In genomic region chr19:53868892-53869804, GRCh38 we compare ENCODE assay signal across 8 cellular contexts. TPM values are rescaled to one million over a fixed set of nuclear protein-coding genes. Genes with fewer than 3 reads are reported as not detected.
DNase-seq lines count a peak whose midpoint lies in the region; ATAC-seq and TF ChIP-seq lines count a peak whose summit lies in the region.

No MANE protein-coding gene starts in this region.

- H3K27ac ChIP-seq in HUES6 (ENCODE audit: low read depth, low read length) = peak overlapping the region; percentile 99
- H3K27ac ChIP-seq in right cardiac atrium (ENCODE audit: low read length) = peak overlapping the region; percentile 100
- H3K27ac ChIP-seq in rectal smooth muscle tissue (ENCODE audit: low read depth, low read length) = peak overlapping the region; percentile 93
- peak overlapping the region; percentile 95 for H3K27ac ChIP-seq in vagina

- H3K9me3 ChIP-seq in HUES6 (ENCODE audit: control insufficient read depth, insufficient read depth, low read depth, low read length) (no peaks in the 10 kb centered on the region), right cardiac atrium (ENCODE audit: control insufficient read depth, low read length) (no peaks in the 10 kb centered on the region), vagina (no peaks in the 10 kb centered on the region)

- intact Hi-C loops in right cardiac atrium (cut with DNase I) = no loop called here
- intact Hi-C loops in vagina (cut with DNase I) = no loop called here

- peak in 1 of 3 experiments; percentile 34 for TF ChIP-seq CTCF in vagina (IDR thresholded peaks at IDR 0.05)

- H3K4me1 ChIP-seq in HUES6 (ENCODE audit: control insufficient read depth, insufficient read depth, low read length) = peaks cover 6% of the 10 kb centered on the region
- peaks cover 7% of the 10 kb centered on the region for H3K4me1 ChIP-seq in right cardiac atrium (ENCODE audit: control insufficient read depth, insufficient read depth, low read length)
- H3K4me1 ChIP-seq in rectal smooth muscle tissue (ENCODE audit: control insufficient read depth, insufficient read depth, low read length) = peaks cover 26% of the 10 kb centered on the region
- peaks cover 65% of the 10 kb centered on the region for H3K4me1 ChIP-seq in vagina

- DNase-seq in AG08395 (ENCODE audit: low spot score) (peak; percentile 80), T-helper 22 cell (ENCODE audit: low read depth) (peak; percentile 88), anterior cingulate cortex (lab: John Stamatoyannopoulos, UW) (peak in 48 of 58 donors; percentile 10 to 77 (median 50)), right cardiac atrium (peak; percentile 95 to 97 (median 96)), vagina (ENCODE audit: extremely low spot score in 2 of 2) (peak in 1 of 2 donors; percentile 95)

- H3K36me3 ChIP-seq in HUES6 (ENCODE audit: control insufficient read depth, insufficient read depth, low read length) = peaks cover 33% of the 10 kb centered on the region
- peaks cover 10% of the 10 kb centered on the region for H3K36me3 ChIP-seq in rectal smooth muscle tissue (ENCODE audit: control insufficient read depth, insufficient read depth, low read length)
- H3K36me3 ChIP-seq in vagina = peaks cover 0 to 10% of the 10 kb centered on the region in 2 donors

- H3K27me3 ChIP-seq in HUES6 (ENCODE audit: control insufficient read depth, insufficient read depth, low read length) (no peaks in the 10 kb centered on the region), right cardiac atrium (ENCODE audit: control insufficient read depth, insufficient read depth) (no peaks in the 10 kb centered on the region), rectal smooth muscle tissue (ENCODE audit: control insufficient read depth, insufficient read depth, low read length) (no peaks in the 10 kb centered on the region), vagina (no peaks in the 10 kb centered on the region)

- peak in 1 of 2 donors; percentile 78 for TF ChIP-seq POLR2A in vagina (IDR thresholded peaks at IDR 0.05)

- H3K4me3 ChIP-seq in HUES6 (ENCODE audit: low read depth, low read length) = peak overlapping the region; percentile 99
- H3K4me3 ChIP-seq in right cardiac atrium (ENCODE audit: low read length) = peak overlapping the region; percentile 99
- H3K4me3 ChIP-seq in rectal smooth muscle tissue (ENCODE audit: low read length) = peak overlapping the region; percentile 99
- H3K4me3 ChIP-seq in vagina = peak overlapping the region; percentile 66 to 96

- under 1% methylated on average over 74 of the region's 75 CpGs for WGBS in right cardiac atrium

- ATAC-seq in GM19025 (IDR thresholded peaks at IDR 0.05; ENCODE audit: low read depth, unreplicated experiment) (peak; percentile 40), right cardiac atrium (peak; percentile 73 to 78)

- peak overlapping the region; percentile 100 for H3K9ac ChIP-seq in HUES6 (ENCODE audit: low read length)
- H3K9ac ChIP-seq in rectal smooth muscle tissue (ENCODE audit: low read length) = peak overlapping the region; percentile 93

RNA-seq across cellular contexts. Expression of gene MYADM, which starts 1.5 kb away (rescaled TPM):
- total RNA-seq in right cardiac atrium (100 to 1,000 TPM in 2 of 4 donors, 10 to 100 TPM in 2; 83.0 to 303 (median 113) TPM), vagina (68.3 TPM)
- 110 TPM for polyA plus RNA-seq in right cardiac atrium

RNA-seq across cellular contexts. Expression of gene PRKCG, which starts 12.8 kb away (rescaled TPM):
- total RNA-seq in right cardiac atrium (not detected), vagina (not detected)
- polyA plus RNA-seq in right cardiac atrium = 0.02 TPM

RNA-seq across cellular contexts. Expression of gene CACNG7, which starts 39.9 kb away (rescaled TPM):
- total RNA-seq in right cardiac atrium (not detected), vagina (not detected)
- polyA plus RNA-seq in right cardiac atrium = 0.05 TPM

RNA-seq across cellular contexts. Expression of gene NLRP12, which starts 45.0 kb away (rescaled TPM):
- under 1 TPM; 0.20 to 0.71 (median 0.58) TPM for total RNA-seq in right cardiac atrium
- polyA plus RNA-seq in right cardiac atrium = 0.20 TPM
- 0.49 TPM for total RNA-seq in vagina
